ENCODE assay signal across 22 cellular contexts in the genomic region with DNA sequence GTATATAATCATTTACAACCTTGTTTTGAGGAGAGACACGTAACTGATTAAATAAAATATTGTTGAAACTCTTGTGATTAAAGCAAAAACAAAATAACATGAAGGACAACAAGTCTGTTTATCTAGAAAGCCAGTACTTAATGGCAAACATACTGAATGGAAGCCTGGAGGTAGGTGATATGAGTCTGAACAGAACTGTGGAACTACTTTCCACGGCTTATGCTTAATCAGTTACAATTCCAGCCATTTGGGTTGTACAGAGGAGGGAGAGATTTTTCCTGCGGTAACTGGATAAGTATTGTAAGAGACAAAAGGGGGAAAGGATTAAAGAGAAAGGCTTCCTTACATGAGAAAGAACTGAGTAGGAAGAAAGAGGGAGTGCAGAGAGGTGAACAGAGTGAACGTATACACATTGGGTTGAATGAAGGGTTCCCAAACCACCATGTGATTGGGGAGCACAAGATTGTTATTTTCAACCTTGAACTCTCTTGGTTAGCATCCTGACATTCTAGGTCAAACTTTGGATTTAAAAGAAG. TPM values are rescaled to one million over a fixed set of nuclear protein-coding genes. Genes with fewer than 3 reads are reported as not detected.
A peak's percentile ranks its signal among the peaks of the same experiment; 100 is the strongest.
DNase-seq lines count a peak whose midpoint lies in the region; ATAC-seq and TF ChIP-seq lines count a peak whose summit lies in the region.
"Had no signal": no experiment of that assay in that cellular context is flagged by ENCODE, and none has a peak within 500 bp of the region (broad histone marks: within the 10 kb centered on the region; RNA-seq: fewer than 3 reads in every experiment).

No MANE protein-coding gene starts in this region.

- BruUV-seq in IMR-90 (replicated peaks; lab: Mats Ljungman, UMichigan), result no TSS peak

- peaks cover 34% of the 10 kb centered on the region for H3K4me1 ChIP-seq in CD8-positive, alpha-beta T cell (ENCODE audit: insufficient read depth, low read length)
- H3K4me1 ChIP-seq in IMR-90 (ENCODE audit: control insufficient read depth, insufficient read depth, low read length), result peaks cover 5% of the 10 kb centered on the region

- H3K27me3 ChIP-seq in CD8-positive, alpha-beta T cell (ENCODE audit: insufficient read depth, low read length), result no peaks in the 10 kb centered on the region
- H3K27me3 ChIP-seq in IMR-90 (ENCODE audit: control insufficient read depth, insufficient read depth, low read length), result no peaks in the 10 kb centered on the region
- H3K27me3 ChIP-seq: esophagus muscularis mucosa, testis had no signal

- H3K4me1 Mint-ChIP-seq in CD8-positive, alpha-beta T cell (ENCODE audit: low read depth), result peaks cover 38% of the 10 kb centered on the region
- H3K4me1 Mint-ChIP-seq in brain (peaks cover 18% of the 10 kb centered on the region), neural crest cell (peaks cover 19% of the 10 kb centered on the region)

- peaks cover 55% of the 10 kb centered on the region for H3K36me3 Mint-ChIP-seq in CD8-positive, alpha-beta T cell
- H3K36me3 Mint-ChIP-seq in brain (peaks cover 31% of the 10 kb centered on the region), neural crest cell (ENCODE audit: low read depth) (peaks cover 11% of the 10 kb centered on the region)

- no peak for TF ChIP-seq CTCF in CD8-positive, alpha-beta T cell (IDR thresholded peaks at IDR 0.05)
- TF ChIP-seq CTCF in IMR-90 (conservative IDR thresholded peaks at IDR 0.05; ENCODE audit: low read depth, low read length) (no peak), brain (conservative IDR thresholded peaks at IDR 0.05) (no peak), neural crest cell (conservative IDR thresholded peaks at IDR 0.05) (no peak)

- no peak overlapping the region for H3K18ac ChIP-seq in IMR-90 (ENCODE audit: low read depth, low read length)

- H3K27me3 Mint-ChIP-seq in CD8-positive, alpha-beta T cell (ENCODE audit: low read depth), result no peaks in the 10 kb centered on the region
- peaks cover 4% of the 10 kb centered on the region for H3K27me3 Mint-ChIP-seq in brain
- H3K27me3 Mint-ChIP-seq in neural crest cell (ENCODE audit: low read depth), result no peaks in the 10 kb centered on the region
- H3K27me3 Mint-ChIP-seq: activated CD4-positive, alpha-beta memory T cell treated with anti-CD3 and anti-CD28 coated beads for 36 hours; activated naive CD4-positive, alpha-beta T cell treated with anti-CD3 and anti-CD28 coated beads, Interleukin-2, amount 10 ng/mL, durations not matched to agents 7 days and 5 days had no signal

- no peak overlapping the region for H3K4ac ChIP-seq in IMR-90 (ENCODE audit: low read depth, low read length)

- H4K5ac ChIP-seq in IMR-90 (ENCODE audit: low read depth, low read length), result no peak overlapping the region

- no peak overlapping the region for H3K14ac ChIP-seq in IMR-90 (replicated peaks; ENCODE audit: low read depth, low read length)

- peaks cover 35% of the 10 kb centered on the region for H4K20me1 ChIP-seq in IMR-90 (ENCODE audit: insufficient read depth, low read length)

- H2AFZ ChIP-seq in IMR-90 (replicated peaks; ENCODE audit: low read length, poor library complexity), result no peak overlapping the region
- H2AFZ ChIP-seq: parathyroid adenoma had no signal

- H3K79me1 ChIP-seq in IMR-90 (ENCODE audit: low read depth in 1 of 2, low read length in 2 of 2), result peaks cover 7 to 45% of the 10 kb centered on the region in 2 experiments

- H4K8ac ChIP-seq in IMR-90 (ENCODE audit: low read depth in 2 of 2, low read length in 2 of 2), result no peak overlapping the region

- no peak overlapping the region for H3K4me3 ChIP-seq in CD8-positive, alpha-beta T cell (ENCODE audit: low read depth, low read length)
- no peak overlapping the region for H3K4me3 ChIP-seq in IMR-90 (ENCODE audit: insufficient read depth, low read depth, low read length)
- H3K4me3 ChIP-seq: esophagus muscularis mucosa, testis had no signal

- no peak overlapping the region for H2AK5ac ChIP-seq in IMR-90 (ENCODE audit: low read depth, low read length)

- in situ Hi-C loops in IMR-90 (cut with MboI; ENCODE audit: low sequenced_read_pairs), result loop anchor here (25.0 kb wide), 1 partner anchor 1384 kb away; no protein-coding TSS in a partner anchor

- no peak overlapping the region for H3K27ac ChIP-seq in CD8-positive, alpha-beta T cell (ENCODE audit: low read depth, low read length)
- no peak overlapping the region for H3K27ac ChIP-seq in IMR-90 (ENCODE audit: insufficient read depth, low read length)
- H3K27ac ChIP-seq: esophagus muscularis mucosa, KMS-11, parathyroid adenoma, testis had no signal

- peak overlapping the region; percentile 48; the same call in 1 of the 2 replicates for H3K23ac ChIP-seq in IMR-90 (ENCODE audit: low read depth, low read length)

- no peak overlapping the region for H2BK15ac ChIP-seq in IMR-90 (ENCODE audit: low read depth, low read length)

- no peak overlapping the region for H2AK9ac ChIP-seq in IMR-90 (replicated peaks; ENCODE audit: low read depth, low read length, poor library complexity)

- POLR2A ChIA-PET in CD8-positive, alpha-beta T cell (lab: Charles Lee), result no interaction called here
- POLR2A ChIA-PET in IMR-90 (lab: Charles Lee; ENCODE audit: unreplicated experiment), result no interaction called here

- H2BK120ac ChIP-seq in IMR-90 (ENCODE audit: low read depth, low read length), result no peak overlapping the region

- no peaks in the 10 kb centered on the region for H3K9me3 ChIP-seq in CD8-positive, alpha-beta T cell (ENCODE audit: low read length)
- H3K9me3 ChIP-seq in IMR-90 (ENCODE audit: control insufficient read depth, insufficient read depth, low read length), result no peaks in the 10 kb centered on the region
- H3K9me3 ChIP-seq: esophagus muscularis mucosa, testis had no signal

- no peaks in the 10 kb centered on the region for H3K9me3 Mint-ChIP-seq in CD8-positive, alpha-beta T cell
- H3K9me3 Mint-ChIP-seq in brain, result no peaks in the 10 kb centered on the region
- no peaks in the 10 kb centered on the region for H3K9me3 Mint-ChIP-seq in neural crest cell
- H3K9me3 Mint-ChIP-seq: activated CD4-positive, alpha-beta memory T cell treated with anti-CD3 and anti-CD28 coated beads for 36 hours; activated naive CD4-positive, alpha-beta T cell treated with anti-CD3 and anti-CD28 coated beads, Interleukin-2, amount 10 ng/mL, durations not matched to agents 7 days and 5 days had no signal

- H3K9ac ChIP-seq in IMR-90 (ENCODE audit: low read depth, low read length), result no peak overlapping the region
- H3K9ac ChIP-seq: KMS-11, parathyroid adenoma had no signal

- no peak for TF ChIP-seq POLR2A in IMR-90 (IDR thresholded peaks at IDR 0.05; ENCODE audit: low read depth, low read length)

- CTCF ChIA-PET in CD8-positive, alpha-beta T cell (lab: Charles Lee), result no interaction called here
- CTCF ChIA-PET in IMR-90 (lab: Yijun Ruan, JAX), result no interaction called here

- TF ChIP-seq RAD21 in IMR-90 (IDR thresholded peaks at IDR 0.05; ENCODE audit: low read length), result no peak

- H3K27ac Mint-ChIP-seq in CD8-positive, alpha-beta T cell, result peak overlapping the region; percentile 56
- H3K27ac Mint-ChIP-seq in brain, result peak overlapping the region in 4 of 5 experiments; percentile 9 to 67 (median 30)
- H3K27ac Mint-ChIP-seq in neural crest cell (ENCODE audit: unreplicated experiment), result no peak overlapping the region
- H3K27ac Mint-ChIP-seq: activated CD4-positive, alpha-beta memory T cell treated with anti-CD3 and anti-CD28 coated beads for 36 hours; activated naive CD4-positive, alpha-beta T cell treated with anti-CD3 and anti-CD28 coated beads, Interleukin-2, amount 10 ng/mL, durations not matched to agents 7 days and 5 days had no signal

- no peak for ATAC-seq in CD8-positive, alpha-beta T cell
- ATAC-seq in IMR-90 (ENCODE audit: low read depth), result no peak
- no peak for ATAC-seq in HG03108 (IDR thresholded peaks at IDR 0.05; ENCODE audit: unreplicated experiment)
- ATAC-seq in esophagus mucosa, result no peak
- ATAC-seq: HCT116, sciatic nerve had no signal

- 100% methylated on average over 1 of the region's 4 CpGs; no CpG with 5 or more reads in 1 of the 2 experiments for WGBS in IMR-90 (ENCODE audit: extremely low coverage in 2 of 2, insufficient read length in 1 of 2), 2 experiments

- H2BK20ac ChIP-seq in IMR-90 (ENCODE audit: low read depth, low read length), result no peak overlapping the region

- H3K36me3 ChIP-seq in CD8-positive, alpha-beta T cell (ENCODE audit: insufficient read depth, low read length), result peaks cover 3% of the 10 kb centered on the region
- peaks cover 17% of the 10 kb centered on the region for H3K36me3 ChIP-seq in IMR-90 (ENCODE audit: control insufficient read depth, insufficient read depth, low read length)

- peaks cover 6% of the 10 kb centered on the region for H3K9me1 ChIP-seq in IMR-90 (ENCODE audit: insufficient read depth, low read length)

- dilution Hi-C loops in IMR-90 (cut with HindIII; ENCODE audit: low sequenced_read_pairs, unreplicated experiment), result no loop called here

- DNase-seq in CD8-positive, alpha-beta T cell, result no peak
- DNase-seq in IMR-90, result no peak
- DNase-seq in neural crest cell (ENCODE audit: low read depth, low spot score), result no peak
- DNase-seq in stimulated activated CD8-positive, alpha-beta memory T cell treated with anti-CD3 and anti-CD28 coated beads, Interleukin-4, amount 100 ng/mL, for 48 hours, result no peak
- DNase-seq: activated CD4-positive, alpha-beta memory T cell treated with anti-CD3 and anti-CD28 coated beads for 36 hours; activated naive CD4-positive, alpha-beta T cell treated with anti-CD3 and anti-CD28 coated beads, Interleukin-2, amount 10 ng/mL, durations not matched to agents 7 days and 5 days; cerebellar nuclear complex; DMS53; GF-D8; kidney glomerular epithelial cell; NCI-H1694 treated with DMSO at 0.1 percent for 48 hours; NCI-H748 treated with DMSO at 0.1 percent for 48 hours; T-helper 9 cell; testis had no signal

- intact Hi-C loops in CD8-positive, alpha-beta T cell (cut with DNase I, micrococcal nuclease), result no loop called here
- intact Hi-C loops in IMR-90 (cut with micrococcal nuclease), result no loop called here

- H3K4me2 ChIP-seq in IMR-90 (ENCODE audit: low read depth, low read length), result no peak overlapping the region
- H3K4me2 ChIP-seq: KMS-11 had no signal

- H2BK5ac ChIP-seq in IMR-90 (ENCODE audit: low read depth, low read length, poor library complexity, severe bottlenecking), result no peak overlapping the region

- H4K91ac ChIP-seq in IMR-90 (ENCODE audit: insufficient read depth, low read depth, low read length), result no peak overlapping the region; the same call in 1 of the 2 replicates

- H3K56ac ChIP-seq in IMR-90 (ENCODE audit: extremely low read depth, insufficient read depth, low read length), result no peak overlapping the region

- H3K4me3 Mint-ChIP-seq in CD8-positive, alpha-beta T cell, result no peak overlapping the region
- peak overlapping the region; percentile 47 to 73 (median 66) for H3K4me3 Mint-ChIP-seq in brain
- H3K4me3 Mint-ChIP-seq in neural crest cell, result peak overlapping the region; percentile 24
- H3K4me3 Mint-ChIP-seq: activated CD4-positive, alpha-beta memory T cell treated with anti-CD3 and anti-CD28 coated beads for 36 hours; activated naive CD4-positive, alpha-beta T cell treated with anti-CD3 and anti-CD28 coated beads, Interleukin-2, amount 10 ng/mL, durations not matched to agents 7 days and 5 days had no signal

RNA-seq across cellular contexts. Expression of a gene that starts 4.4 kb away (rescaled TPM):
- 10 to 100 TPM; 67.2 to 71.5 TPM for total RNA-seq in CD8-positive, alpha-beta T cell
- total RNA-seq in IMR-90 (2012; rRNA removed) (75.6 and 173 TPM in 2 replicates), neural crest cell (52.4 and 56.5 TPM in 2 replicates), esophagus mucosa (47.2 TPM)
- polyA plus RNA-seq in IMR-90 (2012; rRNA removed) (86.7 and 107 TPM in 2 replicates), brain (ENCODE audit: insufficient read depth, low read depth, low replicate concordance) (14.8 TPM)
- polyA plus RNA-seq in IMR-90 (2012; cell fraction: cytosol; rRNA removed), result 10.4 and 84.9 TPM in 2 replicates
- 11.2 and 42.1 TPM in 2 replicates for polyA plus RNA-seq in IMR-90 (2012; cell fraction: nucleus; rRNA removed; ENCODE audit: low replicate concordance)

RNA-seq across cellular contexts. Expression of a gene that starts 19.2 kb away (rescaled TPM):
- under 1 TPM; 0.27 to 0.36 TPM for total RNA-seq in CD8-positive, alpha-beta T cell
- total RNA-seq in IMR-90 (2012; rRNA removed) (4.3 and 6.9 TPM in 2 replicates), neural crest cell (1.4 and 1.9 TPM in 2 replicates), esophagus mucosa (1.2 TPM)
- polyA plus RNA-seq in IMR-90 (2012; rRNA removed) (2.9 and 3.4 TPM in 2 replicates), brain (ENCODE audit: insufficient read depth, low read depth, low replicate concordance) (not detected)
- polyA plus RNA-seq in IMR-90 (2012; cell fraction: cytosol; rRNA removed), result 0.73 and 0.97 TPM in 2 replicates
- polyA plus RNA-seq in IMR-90 (2012; cell fraction: nucleus; rRNA removed; ENCODE audit: low replicate concordance), result 0.55 and 2.2 TPM in 2 replicates
